1 cellular context compared by ENCODE assay signal in the genomic region with DNA sequence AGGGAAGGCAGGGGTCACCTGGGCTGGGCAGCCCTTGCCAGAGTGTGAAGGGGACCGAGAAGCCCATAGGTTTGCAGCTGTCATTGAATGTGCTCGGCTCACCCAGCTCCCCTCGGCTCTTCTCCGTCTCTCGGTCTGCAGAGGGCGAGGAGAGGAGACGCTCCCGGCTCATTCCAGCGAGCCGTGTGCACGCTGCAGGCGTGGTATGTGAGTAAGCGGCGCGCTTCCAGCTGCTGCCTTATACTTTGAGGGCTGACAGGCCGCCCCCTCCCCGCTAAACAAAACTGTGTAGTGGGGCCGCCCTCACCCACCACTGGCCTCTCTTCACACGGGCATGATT.
TF ChIP-seq lines count a peak whose summit lies in the region.

No MANE protein-coding gene starts in this region.

TF ChIP-seq in K562, 482 proteins besides CTCF, POLR2A, EP300 and RAD21 (continued from another document and continues in another):
- TF ChIP-seq, protein P1, sequence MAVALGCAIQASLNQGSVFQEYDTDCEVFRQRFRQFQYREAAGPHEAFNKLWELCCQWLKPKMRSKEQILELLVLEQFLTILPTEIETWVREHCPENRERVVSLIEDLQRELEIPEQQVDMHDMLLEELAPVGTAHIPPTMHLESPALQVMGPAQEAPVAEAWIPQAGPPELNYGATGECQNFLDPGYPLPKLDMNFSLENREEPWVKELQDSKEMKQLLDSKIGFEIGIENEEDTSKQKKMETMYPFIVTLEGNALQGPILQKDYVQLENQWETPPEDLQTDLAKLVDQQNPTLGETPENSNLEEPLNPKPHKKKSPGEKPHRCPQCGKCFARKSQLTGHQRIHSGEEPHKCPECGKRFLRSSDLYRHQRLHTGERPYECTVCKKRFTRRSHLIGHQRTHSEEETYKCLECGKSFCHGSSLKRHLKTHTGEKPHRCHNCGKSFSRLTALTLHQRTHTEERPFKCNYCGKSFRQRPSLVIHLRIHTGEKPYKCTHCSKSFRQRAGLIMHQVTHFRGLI (CRISPR knock-in tag; IDR thresholded peaks at IDR 0.05): no peak
- TF ChIP-seq, protein P2, sequence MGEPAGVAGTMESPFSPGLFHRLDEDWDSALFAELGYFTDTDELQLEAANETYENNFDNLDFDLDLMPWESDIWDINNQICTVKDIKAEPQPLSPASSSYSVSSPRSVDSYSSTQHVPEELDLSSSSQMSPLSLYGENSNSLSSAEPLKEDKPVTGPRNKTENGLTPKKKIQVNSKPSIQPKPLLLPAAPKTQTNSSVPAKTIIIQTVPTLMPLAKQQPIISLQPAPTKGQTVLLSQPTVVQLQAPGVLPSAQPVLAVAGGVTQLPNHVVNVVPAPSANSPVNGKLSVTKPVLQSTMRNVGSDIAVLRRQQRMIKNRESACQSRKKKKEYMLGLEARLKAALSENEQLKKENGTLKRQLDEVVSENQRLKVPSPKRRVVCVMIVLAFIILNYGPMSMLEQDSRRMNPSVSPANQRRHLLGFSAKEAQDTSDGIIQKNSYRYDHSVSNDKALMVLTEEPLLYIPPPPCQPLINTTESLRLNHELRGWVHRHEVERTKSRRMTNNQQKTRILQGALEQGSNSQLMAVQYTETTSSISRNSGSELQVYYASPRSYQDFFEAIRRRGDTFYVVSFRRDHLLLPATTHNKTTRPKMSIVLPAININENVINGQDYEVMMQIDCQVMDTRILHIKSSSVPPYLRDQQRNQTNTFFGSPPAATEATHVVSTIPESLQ (CRISPR knock-in tag; IDR thresholded peaks at IDR 0.05): no peak
- TF ChIP-seq, protein P3, sequence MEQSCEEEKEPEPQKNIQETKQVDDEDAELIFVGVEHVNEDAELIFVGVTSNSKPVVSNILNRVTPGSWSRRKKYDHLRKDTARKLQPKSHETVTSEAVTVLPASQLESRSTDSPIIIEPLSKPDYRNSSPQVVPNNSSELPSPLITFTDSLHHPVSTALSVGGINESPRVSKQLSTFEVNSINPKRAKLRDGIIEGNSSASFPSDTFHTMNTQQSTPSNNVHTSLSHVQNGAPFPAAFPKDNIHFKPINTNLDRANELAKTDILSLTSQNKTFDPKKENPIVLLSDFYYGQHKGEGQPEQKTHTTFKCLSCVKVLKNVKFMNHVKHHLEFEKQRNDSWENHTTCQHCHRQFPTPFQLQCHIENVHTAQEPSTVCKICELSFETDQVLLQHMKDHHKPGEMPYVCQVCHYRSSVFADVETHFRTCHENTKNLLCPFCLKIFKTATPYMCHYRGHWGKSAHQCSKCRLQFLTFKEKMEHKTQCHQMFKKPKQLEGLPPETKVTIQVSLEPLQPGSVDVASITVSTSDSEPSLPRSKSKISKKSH (CRISPR knock-in tag; IDR thresholded peaks at IDR 0.05): no peak
- TF ChIP-seq, protein P4, sequence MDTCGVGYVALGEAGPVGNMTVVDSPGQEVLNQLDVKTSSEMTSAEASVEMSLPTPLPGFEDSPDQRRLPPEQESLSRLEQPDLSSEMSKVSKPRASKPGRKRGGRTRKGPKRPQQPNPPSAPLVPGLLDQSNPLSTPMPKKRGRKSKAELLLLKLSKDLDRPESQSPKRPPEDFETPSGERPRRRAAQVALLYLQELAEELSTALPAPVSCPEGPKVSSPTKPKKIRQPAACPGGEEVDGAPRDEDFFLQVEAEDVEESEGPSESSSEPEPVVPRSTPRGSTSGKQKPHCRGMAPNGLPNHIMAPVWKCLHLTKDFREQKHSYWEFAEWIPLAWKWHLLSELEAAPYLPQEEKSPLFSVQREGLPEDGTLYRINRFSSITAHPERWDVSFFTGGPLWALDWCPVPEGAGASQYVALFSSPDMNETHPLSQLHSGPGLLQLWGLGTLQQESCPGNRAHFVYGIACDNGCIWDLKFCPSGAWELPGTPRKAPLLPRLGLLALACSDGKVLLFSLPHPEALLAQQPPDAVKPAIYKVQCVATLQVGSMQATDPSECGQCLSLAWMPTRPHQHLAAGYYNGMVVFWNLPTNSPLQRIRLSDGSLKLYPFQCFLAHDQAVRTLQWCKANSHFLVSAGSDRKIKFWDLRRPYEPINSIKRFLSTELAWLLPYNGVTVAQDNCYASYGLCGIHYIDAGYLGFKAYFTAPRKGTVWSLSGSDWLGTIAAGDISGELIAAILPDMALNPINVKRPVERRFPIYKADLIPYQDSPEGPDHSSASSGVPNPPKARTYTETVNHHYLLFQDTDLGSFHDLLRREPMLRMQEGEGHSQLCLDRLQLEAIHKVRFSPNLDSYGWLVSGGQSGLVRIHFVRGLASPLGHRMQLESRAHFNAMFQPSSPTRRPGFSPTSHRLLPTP (IDR thresholded peaks at IDR 0.05; ENCODE audit: borderline replicate concordance, extremely low read depth, insufficient read length): no peak
- TF ChIP-seq XRCC3 (IDR thresholded peaks at IDR 0.05) (no peak), ETV6 (IDR thresholded peaks at IDR 0.05; ENCODE audit: borderline replicate concordance in 1 of 2, low read depth in 2 of 2, low read length in 1 of 2) (no peak), ETV6 (CRISPR knock-in tag; IDR thresholded peaks at IDR 0.05; ENCODE audit: borderline replicate concordance) (no peak), ZNF785 (CRISPR knock-in tag; IDR thresholded peaks at IDR 0.05) (no peak), RHOXF2B (CRISPR knock-in tag; conservative IDR thresholded peaks at IDR 0.05) (no peak), HNRNPLL (IDR thresholded peaks at IDR 0.05; ENCODE audit: low read depth, low read length, poor library complexity, severe bottlenecking) (peak; percentile 45), KLF13 (tag; IDR thresholded peaks at IDR 0.05; ENCODE audit: borderline replicate concordance, low read depth) (no peak), ZNF586 (CRISPR knock-in tag; conservative IDR thresholded peaks at IDR 0.05) (no peak), SNIP1 (IDR thresholded peaks at IDR 0.05; ENCODE audit: low read depth) (no peak), FOXM1 (IDR thresholded peaks at IDR 0.05; ENCODE audit: low read depth) (no peak), FOXM1 (CRISPR knock-in tag; IDR thresholded peaks at IDR 0.05; ENCODE audit: low read depth) (no peak), RBFOX2 (IDR thresholded peaks at IDR 0.05; ENCODE audit: low read depth, low read length) (peak; percentile 55), MEF2A (IDR thresholded peaks at IDR 0.05; ENCODE audit: control insufficient read depth, low read depth, low read length) (no peak)
- TF ChIP-seq, protein P5, sequence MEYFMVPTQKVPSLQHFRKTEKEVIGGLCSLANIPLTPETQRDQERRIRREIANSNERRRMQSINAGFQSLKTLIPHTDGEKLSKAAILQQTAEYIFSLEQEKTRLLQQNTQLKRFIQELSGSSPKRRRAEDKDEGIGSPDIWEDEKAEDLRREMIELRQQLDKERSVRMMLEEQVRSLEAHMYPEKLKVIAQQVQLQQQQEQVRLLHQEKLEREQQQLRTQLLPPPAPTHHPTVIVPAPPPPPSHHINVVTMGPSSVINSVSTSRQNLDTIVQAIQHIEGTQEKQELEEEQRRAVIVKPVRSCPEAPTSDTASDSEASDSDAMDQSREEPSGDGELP (CRISPR knock-in tag; IDR thresholded peaks at IDR 0.05; ENCODE audit: borderline replicate concordance): peak; percentile 61; the same call in 1 of the 2 replicates
- TF ChIP-seq, protein P6, sequence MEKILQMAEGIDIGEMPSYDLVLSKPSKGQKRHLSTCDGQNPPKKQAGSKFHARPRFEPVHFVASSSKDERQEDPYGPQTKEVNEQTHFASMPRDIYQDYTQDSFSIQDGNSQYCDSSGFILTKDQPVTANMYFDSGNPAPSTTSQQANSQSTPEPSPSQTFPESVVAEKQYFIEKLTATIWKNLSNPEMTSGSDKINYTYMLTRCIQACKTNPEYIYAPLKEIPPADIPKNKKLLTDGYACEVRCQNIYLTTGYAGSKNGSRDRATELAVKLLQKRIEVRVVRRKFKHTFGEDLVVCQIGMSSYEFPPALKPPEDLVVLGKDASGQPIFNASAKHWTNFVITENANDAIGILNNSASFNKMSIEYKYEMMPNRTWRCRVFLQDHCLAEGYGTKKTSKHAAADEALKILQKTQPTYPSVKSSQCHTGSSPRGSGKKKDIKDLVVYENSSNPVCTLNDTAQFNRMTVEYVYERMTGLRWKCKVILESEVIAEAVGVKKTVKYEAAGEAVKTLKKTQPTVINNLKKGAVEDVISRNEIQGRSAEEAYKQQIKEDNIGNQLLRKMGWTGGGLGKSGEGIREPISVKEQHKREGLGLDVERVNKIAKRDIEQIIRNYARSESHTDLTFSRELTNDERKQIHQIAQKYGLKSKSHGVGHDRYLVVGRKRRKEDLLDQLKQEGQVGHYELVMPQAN (IDR thresholded peaks at IDR 0.05; ENCODE audit: borderline replicate concordance): no peak
- TF ChIP-seq, protein P7, sequence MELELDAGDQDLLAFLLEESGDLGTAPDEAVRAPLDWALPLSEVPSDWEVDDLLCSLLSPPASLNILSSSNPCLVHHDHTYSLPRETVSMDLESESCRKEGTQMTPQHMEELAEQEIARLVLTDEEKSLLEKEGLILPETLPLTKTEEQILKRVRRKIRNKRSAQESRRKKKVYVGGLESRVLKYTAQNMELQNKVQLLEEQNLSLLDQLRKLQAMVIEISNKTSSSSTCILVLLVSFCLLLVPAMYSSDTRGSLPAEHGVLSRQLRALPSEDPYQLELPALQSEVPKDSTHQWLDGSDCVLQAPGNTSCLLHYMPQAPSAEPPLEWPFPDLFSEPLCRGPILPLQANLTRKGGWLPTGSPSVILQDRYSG (tag; conservative IDR thresholded peaks at IDR 0.05; ENCODE audit: low read depth): no peak
- TF ChIP-seq, protein P8, sequence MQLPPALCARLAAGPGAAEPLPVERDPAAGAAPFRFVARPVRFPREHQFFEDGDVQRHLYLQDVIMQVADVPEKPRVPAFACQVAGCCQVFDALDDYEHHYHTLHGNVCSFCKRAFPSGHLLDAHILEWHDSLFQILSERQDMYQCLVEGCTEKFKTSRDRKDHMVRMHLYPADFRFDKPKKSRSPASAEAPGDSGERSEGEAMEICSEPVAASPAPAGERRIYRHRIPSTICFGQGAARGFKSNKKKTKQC (CRISPR knock-in tag; IDR thresholded peaks at IDR 0.05): no peak
- TF ChIP-seq, protein P9, sequence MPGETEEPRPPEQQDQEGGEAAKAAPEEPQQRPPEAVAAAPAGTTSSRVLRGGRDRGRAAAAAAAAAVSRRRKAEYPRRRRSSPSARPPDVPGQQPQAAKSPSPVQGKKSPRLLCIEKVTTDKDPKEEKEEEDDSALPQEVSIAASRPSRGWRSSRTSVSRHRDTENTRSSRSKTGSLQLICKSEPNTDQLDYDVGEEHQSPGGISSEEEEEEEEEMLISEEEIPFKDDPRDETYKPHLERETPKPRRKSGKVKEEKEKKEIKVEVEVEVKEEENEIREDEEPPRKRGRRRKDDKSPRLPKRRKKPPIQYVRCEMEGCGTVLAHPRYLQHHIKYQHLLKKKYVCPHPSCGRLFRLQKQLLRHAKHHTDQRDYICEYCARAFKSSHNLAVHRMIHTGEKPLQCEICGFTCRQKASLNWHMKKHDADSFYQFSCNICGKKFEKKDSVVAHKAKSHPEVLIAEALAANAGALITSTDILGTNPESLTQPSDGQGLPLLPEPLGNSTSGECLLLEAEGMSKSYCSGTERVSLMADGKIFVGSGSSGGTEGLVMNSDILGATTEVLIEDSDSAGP (CRISPR knock-in tag; IDR thresholded peaks at IDR 0.05): no peak
- TF ChIP-seq, protein P10, sequence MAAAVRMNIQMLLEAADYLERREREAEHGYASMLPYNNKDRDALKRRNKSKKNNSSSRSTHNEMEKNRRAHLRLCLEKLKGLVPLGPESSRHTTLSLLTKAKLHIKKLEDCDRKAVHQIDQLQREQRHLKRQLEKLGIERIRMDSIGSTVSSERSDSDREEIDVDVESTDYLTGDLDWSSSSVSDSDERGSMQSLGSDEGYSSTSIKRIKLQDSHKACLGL (CRISPR knock-in tag; IDR thresholded peaks at IDR 0.05; ENCODE audit: borderline replicate concordance, poor library complexity, severe bottlenecking): no peak
- TF ChIP-seq, protein P11, sequence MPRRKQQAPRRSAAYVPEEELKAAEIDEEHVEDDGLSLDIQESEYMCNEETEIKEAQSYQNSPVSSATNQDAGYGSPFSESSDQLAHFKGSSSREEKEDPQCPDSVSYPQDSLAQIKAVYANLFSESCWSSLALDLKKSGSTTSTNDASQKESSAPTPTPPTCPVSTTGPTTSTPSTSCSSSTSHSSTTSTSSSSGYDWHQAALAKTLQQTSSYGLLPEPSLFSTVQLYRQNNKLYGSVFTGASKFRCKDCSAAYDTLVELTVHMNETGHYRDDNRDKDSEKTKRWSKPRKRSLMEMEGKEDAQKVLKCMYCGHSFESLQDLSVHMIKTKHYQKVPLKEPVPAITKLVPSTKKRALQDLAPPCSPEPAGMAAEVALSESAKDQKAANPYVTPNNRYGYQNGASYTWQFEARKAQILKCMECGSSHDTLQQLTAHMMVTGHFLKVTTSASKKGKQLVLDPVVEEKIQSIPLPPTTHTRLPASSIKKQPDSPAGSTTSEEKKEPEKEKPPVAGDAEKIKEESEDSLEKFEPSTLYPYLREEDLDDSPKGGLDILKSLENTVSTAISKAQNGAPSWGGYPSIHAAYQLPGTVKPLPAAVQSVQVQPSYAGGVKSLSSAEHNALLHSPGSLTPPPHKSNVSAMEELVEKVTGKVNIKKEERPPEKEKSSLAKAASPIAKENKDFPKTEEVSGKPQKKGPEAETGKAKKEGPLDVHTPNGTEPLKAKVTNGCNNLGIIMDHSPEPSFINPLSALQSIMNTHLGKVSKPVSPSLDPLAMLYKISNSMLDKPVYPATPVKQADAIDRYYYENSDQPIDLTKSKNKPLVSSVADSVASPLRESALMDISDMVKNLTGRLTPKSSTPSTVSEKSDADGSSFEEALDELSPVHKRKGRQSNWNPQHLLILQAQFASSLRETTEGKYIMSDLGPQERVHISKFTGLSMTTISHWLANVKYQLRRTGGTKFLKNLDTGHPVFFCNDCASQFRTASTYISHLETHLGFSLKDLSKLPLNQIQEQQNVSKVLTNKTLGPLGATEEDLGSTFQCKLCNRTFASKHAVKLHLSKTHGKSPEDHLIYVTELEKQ (CRISPR knock-in tag; IDR thresholded peaks at IDR 0.05): no peak
- TF ChIP-seq, protein P12, sequence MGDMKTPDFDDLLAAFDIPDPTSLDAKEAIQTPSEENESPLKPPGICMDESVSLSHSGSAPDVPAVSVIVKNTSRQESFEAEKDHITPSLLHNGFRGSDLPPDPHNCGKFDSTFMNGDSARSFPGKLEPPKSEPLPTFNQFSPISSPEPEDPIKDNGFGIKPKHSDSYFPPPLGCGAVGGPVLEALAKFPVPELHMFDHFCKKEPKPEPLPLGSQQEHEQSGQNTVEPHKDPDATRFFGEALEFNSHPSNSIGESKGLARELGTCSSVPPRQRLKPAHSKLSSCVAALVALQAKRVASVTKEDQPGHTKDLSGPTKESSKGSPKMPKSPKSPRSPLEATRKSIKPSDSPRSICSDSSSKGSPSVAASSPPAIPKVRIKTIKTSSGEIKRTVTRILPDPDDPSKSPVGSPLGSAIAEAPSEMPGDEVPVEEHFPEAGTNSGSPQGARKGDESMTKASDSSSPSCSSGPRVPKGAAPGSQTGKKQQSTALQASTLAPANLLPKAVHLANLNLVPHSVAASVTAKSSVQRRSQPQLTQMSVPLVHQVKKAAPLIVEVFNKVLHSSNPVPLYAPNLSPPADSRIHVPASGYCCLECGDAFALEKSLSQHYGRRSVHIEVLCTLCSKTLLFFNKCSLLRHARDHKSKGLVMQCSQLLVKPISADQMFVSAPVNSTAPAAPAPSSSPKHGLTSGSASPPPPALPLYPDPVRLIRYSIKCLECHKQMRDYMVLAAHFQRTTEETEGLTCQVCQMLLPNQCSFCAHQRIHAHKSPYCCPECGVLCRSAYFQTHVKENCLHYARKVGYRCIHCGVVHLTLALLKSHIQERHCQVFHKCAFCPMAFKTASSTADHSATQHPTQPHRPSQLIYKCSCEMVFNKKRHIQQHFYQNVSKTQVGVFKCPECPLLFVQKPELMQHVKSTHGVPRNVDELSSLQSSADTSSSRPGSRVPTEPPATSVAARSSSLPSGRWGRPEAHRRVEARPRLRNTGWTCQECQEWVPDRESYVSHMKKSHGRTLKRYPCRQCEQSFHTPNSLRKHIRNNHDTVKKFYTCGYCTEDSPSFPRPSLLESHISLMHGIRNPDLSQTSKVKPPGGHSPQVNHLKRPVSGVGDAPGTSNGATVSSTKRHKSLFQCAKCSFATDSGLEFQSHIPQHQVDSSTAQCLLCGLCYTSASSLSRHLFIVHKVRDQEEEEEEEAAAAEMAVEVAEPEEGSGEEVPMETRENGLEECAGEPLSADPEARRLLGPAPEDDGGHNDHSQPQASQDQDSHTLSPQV (IDR thresholded peaks at IDR 0.05): peak; percentile 40; the same call in 1 of the 2 replicates
